8 cellular contexts compared by ENCODE assay signal in the genomic region with DNA sequence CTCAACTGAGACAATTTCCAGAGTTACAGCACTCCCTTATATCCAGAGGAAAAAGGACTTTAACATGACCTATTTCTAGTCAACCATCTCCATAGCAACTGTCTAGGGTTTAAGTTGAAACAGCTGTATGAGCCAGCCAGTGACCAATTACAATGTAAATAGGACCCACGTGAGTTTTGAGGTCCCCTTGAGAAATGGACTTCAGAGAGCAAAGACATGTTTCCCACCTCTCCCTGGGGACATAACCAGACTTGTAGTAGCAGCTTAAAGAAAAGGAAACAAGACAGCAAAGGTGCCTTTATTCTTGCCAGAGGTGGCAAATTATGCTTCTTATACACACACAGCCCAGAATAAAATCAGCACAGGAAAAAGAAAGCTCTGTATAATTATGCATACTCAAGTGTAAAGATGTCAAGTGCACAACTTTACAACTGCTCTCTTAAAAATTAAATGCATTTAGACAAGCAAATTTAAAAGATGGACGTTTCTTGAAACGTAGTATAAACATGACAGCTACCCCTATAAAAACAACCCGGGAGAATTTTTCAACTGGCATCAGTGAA. TPM values are rescaled to one million over a fixed set of nuclear protein-coding genes. Genes with fewer than 3 reads are reported as not detected.
DNase-seq lines count a peak whose midpoint lies in the region; ATAC-seq, FAIRE-seq and TF ChIP-seq lines count a peak whose summit lies in the region.

No MANE protein-coding gene starts in this region.

- CTCF ChIA-PET in activated CD8-positive, alpha-beta memory T cell treated with anti-CD3 and anti-CD28 coated beads, Interleukin-2, amount 10 ng/mL, durations not matched to agents 7 days and 5 days (lab: Charles Lee), result interaction anchor here (1.4 kb wide), 1 partner anchor 76 kb away, joined by 4 read pairs; no protein-coding TSS in a partner anchor
- CTCF ChIA-PET in Panc1 (lab: Charles Lee), result no interaction called here

- no peaks in the 10 kb centered on the region for H3K9me3 ChIP-seq in Panc1 (ENCODE audit: control insufficient read depth, insufficient read depth, low read depth, low read length)

- H3K4me1 ChIP-seq in Panc1 (ENCODE audit: control insufficient read depth, insufficient read depth, low read length), result no peaks in the 10 kb centered on the region

- intact Hi-C loops in Panc1 (cut with micrococcal nuclease; ENCODE audit: unreplicated experiment), result no loop called here

- peak; percentile 94 for FAIRE-seq in islet of Langerhans (lab: Jason Lieb, UNC)

- H3K4me3 Mint-ChIP-seq in activated CD8-positive, alpha-beta memory T cell treated with anti-CD3 and anti-CD28 coated beads, Interleukin-2, amount 10 ng/mL, durations not matched to agents 7 days and 5 days, result no peak overlapping the region

- H3K27ac ChIP-seq in Panc1 (ENCODE audit: low read length), result no peak overlapping the region

- H3K27me3 Mint-ChIP-seq in activated CD8-positive, alpha-beta memory T cell treated with anti-CD3 and anti-CD28 coated beads, Interleukin-2, amount 10 ng/mL, durations not matched to agents 7 days and 5 days, result no peaks in the 10 kb centered on the region

- H3K4me1 Mint-ChIP-seq in activated CD8-positive, alpha-beta memory T cell treated with anti-CD3 and anti-CD28 coated beads, Interleukin-2, amount 10 ng/mL, durations not matched to agents 7 days and 5 days, result peaks cover 21% of the 10 kb centered on the region

- DNase-seq in activated CD8-positive, alpha-beta memory T cell treated with anti-CD3 and anti-CD28 coated beads, Interleukin-2, amount 10 ng/mL, durations not matched to agents 7 days and 5 days, result no peak
- no peak for DNase-seq in activated CD8-positive, alpha-beta memory T cell treated with anti-CD3 and anti-CD28 coated beads, Interleukin-2, amount 50 U/mL, for 48 hours
- DNase-seq in Panc1 (ENCODE audit: low read depth, low spot score) (peak; percentile 73), ureter (ENCODE audit: low spot score) (no peak), NCI-H146 treated with DMSO at 0.1 percent for 48 hours (lab: John Stamatoyannopoulos, UW; ENCODE audit: unreplicated experiment) (no peak), NCI-H187 treated with DMSO at 0.1 percent for 48 hours (lab: John Stamatoyannopoulos, UW) (no peak)

- peak; percentile 30 for ATAC-seq in activated CD8-positive, alpha-beta memory T cell treated with anti-CD3 and anti-CD28 coated beads, Interleukin-2, amount 10 ng/mL, durations not matched to agents 7 days and 5 days
- ATAC-seq in HG02759 (IDR thresholded peaks at IDR 0.05; ENCODE audit: unreplicated experiment) (peak; percentile 90), Panc1 (peak; percentile 70; the same call in 1 of the 2 replicates)

- no peak for TF ChIP-seq CTCF in Panc1 (IDR thresholded peaks at IDR 0.05)

- no TSS peak for BruUV-seq in Panc1 (replicated peaks; lab: Mats Ljungman, UMichigan)

- POLR2A ChIA-PET in Panc1 (lab: Charles Lee), result no interaction called here

- H3K36me3 Mint-ChIP-seq in activated CD8-positive, alpha-beta memory T cell treated with anti-CD3 and anti-CD28 coated beads, Interleukin-2, amount 10 ng/mL, durations not matched to agents 7 days and 5 days, result peaks cover 14% of the 10 kb centered on the region

- in situ Hi-C loops in Panc1 (cut with HindIII; ENCODE audit: low pct_unique_long_range_greater_than_20kb, low sequenced_read_pairs), result no loop called here

- no peaks in the 10 kb centered on the region for H3K36me3 ChIP-seq in Panc1 (ENCODE audit: control insufficient read depth, insufficient read depth, low read length)

- H3K27ac Mint-ChIP-seq in activated CD8-positive, alpha-beta memory T cell treated with anti-CD3 and anti-CD28 coated beads, Interleukin-2, amount 10 ng/mL, durations not matched to agents 7 days and 5 days, result no peak overlapping the region

- no peaks in the 10 kb centered on the region for H3K27me3 ChIP-seq in Panc1 (ENCODE audit: control insufficient read depth, insufficient read depth, low read length)

- no peak overlapping the region for H3K4me3 ChIP-seq in Panc1 (ENCODE audit: low read depth in 2 of 2, low read length in 2 of 2)

- peaks cover 9% of the 10 kb centered on the region for H3K9me3 Mint-ChIP-seq in activated CD8-positive, alpha-beta memory T cell treated with anti-CD3 and anti-CD28 coated beads, Interleukin-2, amount 10 ng/mL, durations not matched to agents 7 days and 5 days (ENCODE audit: low read depth)

RNA-seq across cellular contexts. Expression of a gene that starts 40.2 kb away (rescaled TPM):
- total RNA-seq in activated CD8-positive, alpha-beta memory T cell treated with anti-CD3 and anti-CD28 coated beads, Interleukin-2, amount 10 ng/mL, durations not matched to agents 7 days and 5 days, result 10 to 100 TPM in 1 of 2 experiments, 1 to 10 TPM in 1; 9.1 to 12.7 TPM
- total RNA-seq in Panc1 (2021; ENCODE audit: unreplicated experiment) (15.5 TPM), ureter (42.6 TPM)
- 12.7 TPM for polyA plus RNA-seq in Panc1 (2012; ENCODE audit: insufficient read length)

Comparison
In these comparisons a context has a peak if more than half of its experiments do, and no peak if none do; other contexts are left out.
1. ATAC-seq: peak in every context shown above with its lines; median percentile 90 in HG02759; 70 in Panc1; 30 in activated CD8-positive, alpha-beta memory T cell treated with anti-CD3 and anti-CD28 coated beads, Interleukin-2, amount 10 ng/mL, durations not matched to agents 7 days and 5 days.